In the genomic region with DNA sequence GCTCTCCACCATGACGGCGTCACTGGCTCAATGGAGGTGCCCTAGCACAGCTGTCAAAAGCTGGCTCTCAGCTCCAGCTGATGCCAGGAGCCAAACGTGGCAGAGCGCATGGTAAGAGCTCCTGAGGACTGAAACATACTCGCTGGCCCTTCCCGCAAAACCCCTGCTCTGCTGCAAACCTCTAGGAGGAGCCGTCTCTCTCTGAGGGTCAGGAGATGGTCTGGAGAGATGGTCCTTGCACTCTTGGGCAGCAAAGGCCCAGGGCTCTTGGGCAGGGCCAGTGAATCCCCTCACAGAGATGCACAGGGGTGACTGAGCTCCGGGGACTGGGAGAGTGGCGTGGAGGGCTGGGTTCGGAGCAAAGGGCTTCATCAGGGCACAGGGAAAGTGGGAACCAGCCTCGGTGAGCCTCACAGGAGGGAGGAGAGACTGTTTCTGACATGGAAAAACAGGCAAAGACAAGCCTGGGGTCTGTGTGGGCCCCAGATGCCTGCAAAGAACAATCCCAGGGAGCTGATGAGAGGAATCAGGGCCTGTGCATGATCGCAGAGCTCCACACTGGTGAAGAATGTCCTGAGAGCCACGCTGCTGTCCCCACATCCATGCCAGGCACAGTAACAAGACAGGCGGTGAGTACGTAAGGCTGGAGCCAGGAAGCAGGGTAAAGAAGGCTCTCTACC, we compare ENCODE assay signal across 13 cellular contexts. TPM values are rescaled to one million over a fixed set of nuclear protein-coding genes. Genes with fewer than 3 reads are reported as not detected.
DNase-seq lines count a peak whose midpoint lies in the region; ATAC-seq and TF ChIP-seq lines count a peak whose summit lies in the region.
"Had no signal": no experiment of that assay in that cellular context is flagged by ENCODE, and none has a peak within 500 bp of the region (broad histone marks: within the 10 kb centered on the region; RNA-seq: fewer than 3 reads in every experiment).

No MANE protein-coding gene starts in this region.

- CTCF ChIA-PET in BJ (lab: Yijun Ruan, JAX), result no interaction called here
- CTCF ChIA-PET in HCT116 (lab: Charles Lee), result interaction anchor here (0.6 kb wide), 1 partner anchor 32 kb away, joined by 3 read pairs; no protein-coding TSS in a partner anchor

- ATAC-seq in HCT116 (no peak), HG02588 (IDR thresholded peaks at IDR 0.05; ENCODE audit: unreplicated experiment) (no peak), GM19023 (IDR thresholded peaks at IDR 0.05; ENCODE audit: unreplicated experiment) (no peak)

- H3K4me3 Mint-ChIP-seq in chondrocyte (ENCODE audit: unreplicated experiment), result no peak overlapping the region
- H3K4me3 Mint-ChIP-seq: CD4-positive, alpha-beta memory T cell; stimulated activated naive CD8-positive, alpha-beta T cell treated with anti-CD3 and anti-CD28 coated beads, Interleukin-15, Interleukin-2, amounts not matched to agents 100 ng/mL and 50 ng/mL, for 24 hours had no signal

- RAD21 ChIA-PET in HCT116 (lab: Charles Lee; ENCODE audit: low non-redundant PET in 1 of 2, low total read pairs in 2 of 2, uncharacterized antibody in 2 of 2, unreplicated experiment in 2 of 2), result no interaction called here

- H3K4me1 ChIP-seq in HCT116 (ENCODE audit: control insufficient read depth in 1 of 2, insufficient read depth in 2 of 2, low read length in 2 of 2) (peaks cover 15 to 25% of the 10 kb centered on the region in 2 experiments), mesenchymal stem cell (ENCODE audit: control insufficient read depth, insufficient read depth, low read depth, low read length) (peaks cover 21% of the 10 kb centered on the region)

- H3K4ac ChIP-seq in mesenchymal stem cell (ENCODE audit: low read depth in 1 of 2, low read length in 2 of 2), result no peak overlapping the region

- H3K36me3 ChIP-seq in BJ (ENCODE audit: control insufficient read depth, insufficient read depth, low read length) (no peaks in the 10 kb centered on the region), HCT116 (ENCODE audit: control insufficient read depth in 1 of 2, insufficient read depth in 2 of 2, low read length in 2 of 2) (no peaks in the 10 kb centered on the region), mesenchymal stem cell (ENCODE audit: control insufficient read depth in 1 of 2, insufficient read depth in 2 of 2, low read depth in 1 of 2, low read length in 2 of 2) (peaks cover 0 to 7% of the 10 kb centered on the region in 2 experiments)

- H2BK12ac ChIP-seq in mesenchymal stem cell (ENCODE audit: low read length in 2 of 2), result no peak overlapping the region

- H4K91ac ChIP-seq in mesenchymal stem cell (ENCODE audit: low read length), result no peak overlapping the region

- H3K9ac ChIP-seq in HCT116 (ENCODE audit: low read length), result no peak overlapping the region
- no peak overlapping the region for H3K9ac ChIP-seq in mesenchymal stem cell (ENCODE audit: low read length)

- 82% methylated on average over 15 of the region's 15 CpGs for WGBS in mesenchymal stem cell

- H2BK5ac ChIP-seq in mesenchymal stem cell (ENCODE audit: low read depth, low read length, poor library complexity, severe bottlenecking), result no peak overlapping the region

- POLR2A ChIA-PET in BJ (lab: Charles Lee), result no interaction called here
- POLR2A ChIA-PET in HCT116 (lab: Charles Lee), result no interaction called here

- H3K4me1 Mint-ChIP-seq in chondrocyte (ENCODE audit: low read depth), result peaks cover 14% of the 10 kb centered on the region

- no peak for DNase-seq in BJ (ENCODE audit: low read depth)
- DNase-seq in HCT116 (ENCODE audit: low read depth, low spot score), result no peak
- peak; percentile 52 for DNase-seq in chondrocyte (ENCODE audit: low spot score)
- peak; percentile 88 for DNase-seq in mesenteric fat pad (ENCODE audit: low spot score)
- no peak for DNase-seq in mesenchymal stem cell
- DNase-seq: anterior cingulate cortex; CD4-positive, alpha-beta memory T cell; hypothalamus; MV-4-11 had no signal

- BruUV-seq in HCT116 (replicated peaks; lab: Mats Ljungman, UMichigan), result no TSS peak

- intact Hi-C loops in HCT116 (cut with micrococcal nuclease), result no loop called here

- H3K27ac Mint-ChIP-seq in chondrocyte (ENCODE audit: unreplicated experiment), result no peak overlapping the region
- H3K27ac Mint-ChIP-seq: CD4-positive, alpha-beta memory T cell; stimulated activated naive CD8-positive, alpha-beta T cell treated with anti-CD3 and anti-CD28 coated beads, Interleukin-15, Interleukin-2, amounts not matched to agents 100 ng/mL and 50 ng/mL, for 24 hours had no signal

- no peaks in the 10 kb centered on the region for H3K9me2 ChIP-seq in HCT116 (ENCODE audit: insufficient read depth)

- peak; percentile 55; the same call in 1 of the 2 replicates for TF ChIP-seq RAD21 in HCT116 (IDR thresholded peaks at IDR 0.05; ENCODE audit: low read depth)

- H2BK15ac ChIP-seq in mesenchymal stem cell (ENCODE audit: low read depth, poor library complexity, severe bottlenecking), result no peak overlapping the region

- H2AK5ac ChIP-seq in mesenchymal stem cell (ENCODE audit: low read length, severe bottlenecking), result no peak overlapping the region

- H3K79me2 ChIP-seq in HCT116 (ENCODE audit: insufficient read depth, low read length), result no peaks in the 10 kb centered on the region

- H3K4me2 ChIP-seq in HCT116 (ENCODE audit: low read length) (no peak overlapping the region), mesenchymal stem cell (ENCODE audit: low read length, poor library complexity, severe bottlenecking) (no peak overlapping the region)

- no peak overlapping the region for H3K14ac ChIP-seq in mesenchymal stem cell (ENCODE audit: low read length in 2 of 2)

- H4K8ac ChIP-seq in mesenchymal stem cell (ENCODE audit: low read length), result no peak overlapping the region

- H3K27me3 ChIP-seq in BJ (ENCODE audit: control insufficient read depth, insufficient read depth, low read length) (no peaks in the 10 kb centered on the region; the same call in 1 of the 2 replicates), HCT116 (ENCODE audit: insufficient read depth, low read length) (no peaks in the 10 kb centered on the region), mesenchymal stem cell (ENCODE audit: control insufficient read depth in 1 of 2, insufficient read depth in 1 of 2, low read length in 2 of 2) (peaks cover 5 to 41% of the 10 kb centered on the region in 2 experiments)

- no peak overlapping the region for H3K23ac ChIP-seq in mesenchymal stem cell (ENCODE audit: low read length in 2 of 2)

- H3K27ac ChIP-seq in HCT116 (ENCODE audit: low read depth, low read length) (no peak overlapping the region), mesenchymal stem cell (ENCODE audit: low read length, poor library complexity, severe bottlenecking) (no peak overlapping the region)
- H3K27ac ChIP-seq: VCaP had no signal

- H2BK120ac ChIP-seq in mesenchymal stem cell (ENCODE audit: low read depth, low read length), result no peak overlapping the region

- H4K20me1 ChIP-seq in HCT116 (ENCODE audit: insufficient read depth), result no peaks in the 10 kb centered on the region

- TF ChIP-seq CTCF in BJ (IDR thresholded peaks at IDR 0.05; ENCODE audit: insufficient read depth, low read depth, low read length) (0 out of 2 replicates have a peak, but pooled peaks have one; percentile 10), HCT116 (IDR thresholded peaks at IDR 0.05 in 2 of 3, conservative IDR thresholded peaks at IDR 0.05 in 1 of 3; ENCODE audit: borderline replicate concordance in 1 of 3, insufficient read depth in 1 of 3, low read depth in 2 of 3, low read length in 2 of 3) (peak in 2 of 3 experiments; percentile 23 to 33; a peak in 3 of 6 replicates), chondrocyte (IDR thresholded peaks at IDR 0.05) (peak; percentile 26)

- H2AFZ ChIP-seq in HCT116 (ENCODE audit: low read depth, low read length, poor library complexity, severe bottlenecking) (no peak overlapping the region), mesenchymal stem cell (ENCODE audit: low read depth, low read length) (no peak overlapping the region)

- no peaks in the 10 kb centered on the region for H3K36me3 Mint-ChIP-seq in chondrocyte (ENCODE audit: low read depth)
- H3K36me3 Mint-ChIP-seq: CD4-positive, alpha-beta memory T cell had no signal

- no peaks in the 10 kb centered on the region for H3K79me1 ChIP-seq in mesenchymal stem cell (replicated peaks; ENCODE audit: low read length, poor library complexity, severe bottlenecking)

- H3K9me3 ChIP-seq in HCT116 (ENCODE audit: control insufficient read depth in 1 of 2, insufficient read depth in 1 of 2, low read depth in 1 of 2, low read length in 2 of 2) (no peaks in the 10 kb centered on the region), mesenchymal stem cell (ENCODE audit: control insufficient read depth, low read length) (no peaks in the 10 kb centered on the region)

- peaks cover 5% of the 10 kb centered on the region for H3K27me3 Mint-ChIP-seq in chondrocyte (ENCODE audit: low read depth)

- no peak for TF ChIP-seq POLR2A in HCT116 (IDR thresholded peaks at IDR 0.05; ENCODE audit: borderline replicate concordance, extremely low read depth, insufficient read depth, insufficient read length)

- H3K9me3 Mint-ChIP-seq in chondrocyte (ENCODE audit: low read depth), result no peaks in the 10 kb centered on the region
- H3K9me3 Mint-ChIP-seq: CD4-positive, alpha-beta memory T cell; stimulated activated naive CD8-positive, alpha-beta T cell treated with anti-CD3 and anti-CD28 coated beads, Interleukin-15, Interleukin-2, amounts not matched to agents 100 ng/mL and 50 ng/mL, for 24 hours had no signal

- no peak overlapping the region for H3K4me3 ChIP-seq in BJ (ENCODE audit: low read depth, low read length)
- no peak overlapping the region for H3K4me3 ChIP-seq in HCT116 (replicated peaks in 1 of 2; ENCODE audit: low read depth in 1 of 2, low read length in 2 of 2)
- no peak overlapping the region for H3K4me3 ChIP-seq in mesenchymal stem cell (ENCODE audit: insufficient read depth in 1 of 2, low read depth in 1 of 2, low read length in 2 of 2)

- H3K18ac ChIP-seq in mesenchymal stem cell (ENCODE audit: low read depth in 1 of 2, low read length in 2 of 2), result no peak overlapping the region

TF ChIP-seq in HCT116, 20 proteins besides CTCF, POLR2A, EP300 and RAD21:
- TF ChIP-seq CEBPB (IDR thresholded peaks at IDR 0.05; ENCODE audit: low read depth), result no peak
- TF ChIP-seq ATF3 (IDR thresholded peaks at IDR 0.05), result no peak
- no peak for TF ChIP-seq ZFX (IDR thresholded peaks at IDR 0.05)
- TF ChIP-seq TCF7L2 (IDR thresholded peaks at IDR 0.05; ENCODE audit: borderline replicate concordance, extremely low read depth, insufficient read depth, insufficient read length), result no peak
TF ChIP-seq in HCT116: peak in this region for 0.

RNA-seq across cellular contexts. Expression of gene SNORC, which starts 17.2 kb away (rescaled TPM):
- 0.25 and 0.53 TPM in 2 replicates for polyA plus RNA-seq in BJ (2011; rRNA removed)
- 0.90 and 1.1 TPM in 2 replicates for polyA minus RNA-seq in BJ (2011; rRNA and poly(A)+ RNA removed)
- total RNA-seq in HCT116 (2021; ENCODE audit: unreplicated experiment), result 14.0 TPM
- polyA plus RNA-seq in HCT116 (2012), result 8.4 and 8.9 TPM in 2 replicates
- total RNA-seq in chondrocyte, result 2.1 to 3.4 TPM (median 2.2 TPM) in 3 replicates
- 0.64 TPM for total RNA-seq in mesenteric fat pad
- 0.95 TPM for polyA plus RNA-seq in mesenchymal stem cell (2013, experiment 1 of 2)
- 0.90 TPM for polyA plus RNA-seq in mesenchymal stem cell (2013, experiment 2 of 2)

Comparison
In these comparisons a context has a peak if more than half of its experiments do, and no peak if none do; other contexts are left out.
1. DNase-seq: peak in chondrocyte (single experiment) and mesenteric fat pad (single experiment); none in BJ (single experiment), HCT116 (single experiment) and mesenchymal stem cell (single experiment).
2. Peak in every context shown above with its lines, with median percentiles within 50 percentile points of each other: CTCF ChIP-seq.